Comparison of ENCODE assay signal across 8 cellular contexts in genomic region chr5:134175874-134176522, GRCh38. TPM values are rescaled to one million over a fixed set of nuclear protein-coding genes. Genes with fewer than 3 reads are reported as not detected.
A peak's percentile ranks its signal among the peaks of the same experiment; 100 is the strongest.
DNase-seq lines count a peak whose midpoint lies in the region; TF ChIP-seq lines count a peak whose summit lies in the region.

No MANE protein-coding gene starts in this region.

- in situ Hi-C loops in GM23248 (cut with MboI): loop anchor here (25.0 kb wide), 1 partner anchor 411 kb away; no protein-coding TSS in a partner anchor
- in situ Hi-C loops in GM13976 (cut with MboI; ENCODE audit: low sequenced_read_pairs, unreplicated experiment): no loop called here

- H3F3A ChIP-seq in GM23248 (ENCODE audit: insufficient read depth) (peaks cover 21% of the 10 kb centered on the region), smooth muscle cell (ENCODE audit: low read depth) (peaks cover 3% of the 10 kb centered on the region)

- H3K4me1 ChIP-seq in GM23248 (ENCODE audit: insufficient read depth) (peaks cover 17% of the 10 kb centered on the region), iPS-15b (ENCODE audit: control insufficient read depth, insufficient read depth, low read length) (peaks cover 4% of the 10 kb centered on the region), smooth muscle cell (ENCODE audit: low read depth) (peaks cover 20% of the 10 kb centered on the region)

- peak overlapping the region; percentile 96 for H3K4me2 ChIP-seq in GM23248 (ENCODE audit: unreplicated experiment)
- peak overlapping the region; percentile 100 for H3K4me2 ChIP-seq in smooth muscle cell

- H3K79me2 ChIP-seq in GM23248 (ENCODE audit: insufficient read depth): peaks cover 57% of the 10 kb centered on the region
- peaks cover 55% of the 10 kb centered on the region for H3K79me2 ChIP-seq in smooth muscle cell (ENCODE audit: low read depth)

- peak; percentile 67 for DNase-seq in DMS 273 (lab: John Stamatoyannopoulos, UW; ENCODE audit: unreplicated experiment)
- no peak for DNase-seq in DMS 273 treated with DMSO at 0.1 percent for 48 hours (lab: John Stamatoyannopoulos, UW)
- peak; percentile 71 for DNase-seq in GM23248
- DNase-seq in NCI-H2029 treated with DMSO at 0.1 percent for 48 hours (lab: John Stamatoyannopoulos, UW): peak; percentile 6
- DNase-seq in smooth muscle cell (lab: John Stamatoyannopoulos, UW; ENCODE audit: unreplicated experiment): no peak
- no peak for DNase-seq in GM13976 (ENCODE audit: low spot score)

- peaks cover 17% of the 10 kb centered on the region for H4K20me1 ChIP-seq in GM23248 (ENCODE audit: insufficient read depth)
- H4K20me1 ChIP-seq in smooth muscle cell (ENCODE audit: low read depth): peaks cover 56% of the 10 kb centered on the region

- peaks cover 15% of the 10 kb centered on the region for H3K36me3 ChIP-seq in GM23248 (ENCODE audit: low read depth)
- H3K36me3 ChIP-seq in iPS-15b (ENCODE audit: control insufficient read depth, insufficient read depth, low read length): peaks cover 11% of the 10 kb centered on the region
- peaks cover 9% of the 10 kb centered on the region for H3K36me3 ChIP-seq in smooth muscle cell (ENCODE audit: low read depth)

- peak overlapping the region; percentile 73; the same call in 1 of the 2 replicates for H2AFZ ChIP-seq in GM23248
- H2AFZ ChIP-seq in smooth muscle cell (ENCODE audit: low read depth): no peak overlapping the region

- H3K9me3 ChIP-seq in GM23248 (ENCODE audit: low read depth) (no peaks in the 10 kb centered on the region), iPS-15b (ENCODE audit: control insufficient read depth, insufficient read depth, low read length) (no peaks in the 10 kb centered on the region), smooth muscle cell (replicated peaks; ENCODE audit: low read depth) (no peaks in the 10 kb centered on the region)

- H3K27me3 ChIP-seq in GM23248 (replicated peaks; ENCODE audit: insufficient read depth): no peaks in the 10 kb centered on the region
- H3K27me3 ChIP-seq in iPS-15b (ENCODE audit: control insufficient read depth, insufficient read depth, low read length): no peaks in the 10 kb centered on the region
- no peaks in the 10 kb centered on the region for H3K27me3 ChIP-seq in smooth muscle cell (ENCODE audit: low read depth)

- H3K27ac ChIP-seq in GM23248: peak overlapping the region; percentile 91
- peak overlapping the region; percentile 98 for H3K27ac ChIP-seq in angular gyrus (ENCODE audit: low read depth, low read length)
- H3K27ac ChIP-seq in smooth muscle cell (ENCODE audit: low read depth): peak overlapping the region; percentile 97

- WGBS in GM23248 (ENCODE audit: low coverage in 1 of 2, low lambda C conversion rate in 2 of 2, missing lambda C conversion rate in 2 of 2), 2 experiments: 0 to 1% methylated on average over 24 to 27 of the region's 32 CpGs
- 2% methylated on average over 32 of the region's 32 CpGs for WGBS in smooth muscle cell (ENCODE audit: low lambda C conversion rate)

- no peaks in the 10 kb centered on the region for H3K9me2 ChIP-seq in GM23248 (ENCODE audit: insufficient read depth)

- TF ChIP-seq CTCF in smooth muscle cell (IDR thresholded peaks at IDR 0.05; ENCODE audit: borderline replicate concordance, insufficient read depth, poor library complexity, severe bottlenecking) (no peak), GM13976 (IDR thresholded peaks at IDR 0.05; ENCODE audit: borderline replicate concordance, control extremely low read depth, extremely low read depth, insufficient read depth, missing control alignments) (no peak)

- H3K9ac ChIP-seq in GM23248: peak overlapping the region; percentile 95
- peak overlapping the region; percentile 81 for H3K9ac ChIP-seq in iPS-15b (ENCODE audit: low read depth, low read length)
- H3K9ac ChIP-seq in smooth muscle cell (ENCODE audit: low read depth): peak overlapping the region; percentile 100

- H3K4me3 ChIP-seq in GM23248: peak overlapping the region; percentile 87
- H3K4me3 ChIP-seq in iPS-15b (ENCODE audit: low read depth, low read length): peak overlapping the region; percentile 89
- peak overlapping the region; percentile 91 for H3K4me3 ChIP-seq in smooth muscle cell

RNA-seq across cellular contexts. Expression of gene SKP1, which starts 0.8 kb away (rescaled TPM):
- total RNA-seq in GM23248 (2014; rRNA removed; shearing (Covaris generic)): 238 and 245 TPM in 2 replicates
- polyA plus RNA-seq in GM23248 (2016; fragmentation: Nextera tagmentation; extraction: Ambion mirVana): 1,125 and 1,145 TPM in 2 replicates
- total RNA-seq in smooth muscle cell: 620 and 658 TPM in 2 replicates
- polyA plus RNA-seq in smooth muscle cell: 735 and 739 TPM in 2 replicates

RNA-seq across cellular contexts. Expression of gene PPP2CA, which starts 49.9 kb away (rescaled TPM):
- 184 and 193 TPM in 2 replicates for total RNA-seq in GM23248 (2014; rRNA removed; shearing (Covaris generic))
- 223 and 249 TPM in 2 replicates for polyA plus RNA-seq in GM23248 (2016; fragmentation: Nextera tagmentation; extraction: Ambion mirVana)
- total RNA-seq in smooth muscle cell: 82.4 and 178 TPM in 2 replicates
- 243 and 244 TPM in 2 replicates for polyA plus RNA-seq in smooth muscle cell

Comparison
In these comparisons a context has a peak if more than half of its experiments do, and no peak if none do; other contexts are left out.
1. DNase-seq: peak in DMS 273 (single experiment), GM23248 (single experiment) and NCI-H2029 treated with DMSO at 0.1 percent for 48 hours (single experiment); none in DMS 273 treated with DMSO at 0.1 percent for 48 hours (single experiment), smooth muscle cell (single experiment) and GM13976 (single experiment).
2. Peak in every context shown above with its lines, with median percentiles within 50 percentile points of each other: H3K27ac ChIP-seq, H3K4me3 ChIP-seq and H3K9ac ChIP-seq.